15 cellular contexts compared by ENCODE assay signal in genomic region chr4:175504316-175504715, GRCh38.
"Had no signal": no experiment of that assay in that cellular context is flagged by ENCODE, and none has a peak within 500 bp of the region (broad histone marks: within the 10 kb centered on the region; RNA-seq: fewer than 3 reads in every experiment).

No MANE protein-coding gene starts in this region.

- H3K4me3 ChIP-seq: esophagus muscularis mucosa, heart left ventricle, skin epidermis, tibial artery, uterus had no signal

- H3K27me3 Mint-ChIP-seq: activated B cell treated with CpG ODN at 0.5 μM for 24 hours; activated CD4-positive, alpha-beta T cell treated with anti-CD3 and anti-CD28 coated beads, Interleukin-2, amount 10 ng/mL, durations not matched to agents 7 days and 5 days had no signal

- H3K27ac Mint-ChIP-seq: activated B cell treated with CpG ODN at 0.5 μM for 24 hours; activated CD4-positive, alpha-beta T cell treated with anti-CD3 and anti-CD28 coated beads, Interleukin-2, amount 10 ng/mL, durations not matched to agents 7 days and 5 days had no signal

- H3K27ac ChIP-seq: esophagus muscularis mucosa, heart left ventricle, skin epidermis, tibial artery, uterus had no signal

- DNase-seq: activated B cell treated with CpG ODN at 0.5 μM for 24 hours; activated CD4-positive, alpha-beta T cell treated with anti-CD3 and anti-CD28 coated beads, Interleukin-2, amount 10 ng/mL, durations not matched to agents 7 days and 5 days; activated naive CD4-positive, alpha-beta T cell treated with anti-CD3 and anti-CD28 coated beads, Interleukin-2, amount 50 U/mL, for 16 hours; amygdala; foreskin melanocyte; heart left ventricle; kidney; left ventricle myocardium superior; mesenchymal stem cell; stimulated activated CD4-positive, alpha-beta T cell treated with anti-CD3 and anti-CD28 coated beads, Interleukin-4, amount 100 ng/mL, for 4 hours; tibial artery; uterus had no signal

- H3K36me3 ChIP-seq: esophagus muscularis mucosa, heart left ventricle, tibial artery, uterus had no signal

- FAIRE-seq: bronchial epithelial cell, kidney had no signal

- H3K4me3 Mint-ChIP-seq: activated B cell treated with CpG ODN at 0.5 μM for 24 hours; activated CD4-positive, alpha-beta T cell treated with anti-CD3 and anti-CD28 coated beads, Interleukin-2, amount 10 ng/mL, durations not matched to agents 7 days and 5 days had no signal

- H3K4me1 ChIP-seq: esophagus muscularis mucosa, heart left ventricle, tibial artery, uterus had no signal

- H3K4me1 Mint-ChIP-seq: activated B cell treated with CpG ODN at 0.5 μM for 24 hours; activated CD4-positive, alpha-beta T cell treated with anti-CD3 and anti-CD28 coated beads, Interleukin-2, amount 10 ng/mL, durations not matched to agents 7 days and 5 days had no signal

- H3K9me3 ChIP-seq: esophagus muscularis mucosa, heart left ventricle, uterus had no signal

- H3K27me3 ChIP-seq: esophagus muscularis mucosa, heart left ventricle, tibial artery, uterus had no signal
